Comparison of ENCODE assay signal across 1 cellular context in genomic region chr9:100573655-100574260, GRCh38.
TF ChIP-seq lines count a peak whose summit lies in the region.

No MANE protein-coding gene starts in this region.

TF ChIP-seq in SK-N-SH, 30 proteins besides CTCF, POLR2A, EP300 and RAD21 (continued from another document):
- TF ChIP-seq ZBTB33 (IDR thresholded peaks at IDR 0.05; ENCODE audit: borderline replicate concordance, low read depth) (no peak), MXI1 (IDR thresholded peaks at IDR 0.05; ENCODE audit: low read depth, low read length) (no peak), GABPA (IDR thresholded peaks at IDR 0.05; ENCODE audit: low read depth) (no peak), RCOR1 (IDR thresholded peaks at IDR 0.05; ENCODE audit: low read length) (peak; percentile 38; the same call in 1 of the 2 replicates), TCF12 (IDR thresholded peaks at IDR 0.05) (no peak), ELF1 (IDR thresholded peaks at IDR 0.05) (no peak), GATA2 (CRISPR knock-in tag; IDR thresholded peaks at IDR 0.05) (peak; percentile 93), MEF2A (IDR thresholded peaks at IDR 0.05; ENCODE audit: borderline replicate concordance, low read depth) (no peak), FOXM1 (IDR thresholded peaks at IDR 0.05; ENCODE audit: low read depth) (no peak)
TF ChIP-seq in SK-N-SH: peak in this region for 3.
